ENCODE assay signal across 9 cellular contexts in the genomic region with DNA sequence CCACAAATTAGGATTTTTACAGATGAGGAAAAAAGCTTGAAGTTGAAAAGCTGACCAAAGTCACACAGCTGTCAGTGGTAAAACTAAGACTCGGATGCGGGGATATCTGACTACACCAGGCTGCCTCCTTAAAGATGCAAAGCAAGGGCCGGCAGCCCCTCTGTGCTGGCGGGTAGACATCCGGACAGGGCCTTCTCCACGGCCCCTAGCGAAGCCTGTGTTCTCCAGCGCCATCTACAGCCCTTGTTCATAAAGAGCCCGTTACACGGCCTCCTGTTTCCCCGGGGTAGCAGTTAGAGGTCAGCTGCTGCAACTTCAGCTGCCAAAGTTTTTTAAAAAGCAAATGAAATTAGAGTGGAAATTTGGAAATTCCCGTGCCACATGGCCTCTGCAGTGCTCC.
DNase-seq lines count a peak whose midpoint lies in the region; ATAC-seq and TF ChIP-seq lines count a peak whose summit lies in the region.
"Had no signal": no experiment of that assay in that cellular context is flagged by ENCODE, and none has a peak within 500 bp of the region (broad histone marks: within the 10 kb centered on the region; RNA-seq: fewer than 3 reads in every experiment).

No MANE protein-coding gene starts in this region.

- H3K9me3 ChIP-seq in lower lobe of right lung: no peaks in the 10 kb centered on the region

- no peaks in the 10 kb centered on the region for H3K27me3 ChIP-seq in lower lobe of right lung (ENCODE audit: low read depth)

- H3K4me1 Mint-ChIP-seq in chondrocyte (ENCODE audit: low read depth) (peaks cover 4% of the 10 kb centered on the region), T-cell (no peaks in the 10 kb centered on the region)

- H3K27me3 Mint-ChIP-seq in chondrocyte (ENCODE audit: low read depth) (peaks cover 3% of the 10 kb centered on the region), T-cell (peaks cover 3 to 9% of the 10 kb centered on the region in 2 donors)

- no peaks in the 10 kb centered on the region for H3K36me3 ChIP-seq in lower lobe of right lung

- no peak overlapping the region for H3K27ac Mint-ChIP-seq in chondrocyte (ENCODE audit: unreplicated experiment)
- H3K27ac Mint-ChIP-seq in T-cell: no peak overlapping the region

- peaks cover 2% of the 10 kb centered on the region for H3K9me3 Mint-ChIP-seq in chondrocyte (ENCODE audit: low read depth)
- H3K9me3 Mint-ChIP-seq in T-cell: peaks cover 0 to 3% (median 1%) of the 10 kb centered on the region in 3 donors

- H3K4me3 Mint-ChIP-seq in chondrocyte (ENCODE audit: unreplicated experiment) (no peak overlapping the region), T-cell (no peak overlapping the region)

- peak; percentile 82 for TF ChIP-seq CTCF in chondrocyte (IDR thresholded peaks at IDR 0.05)
- TF ChIP-seq CTCF in lower lobe of right lung (IDR thresholded peaks at IDR 0.05): peak; percentile 50

- POLR2A ChIA-PET in T-cell (lab: Charles Lee): no interaction called here

- CTCF ChIA-PET in T-cell (lab: Charles Lee): no interaction called here

- no peaks in the 10 kb centered on the region for H3K4me1 ChIP-seq in lower lobe of right lung

- DNase-seq in AML-193 (lab: John Stamatoyannopoulos, UW) (peak; percentile 24 to 40), NCI-H446 (lab: John Stamatoyannopoulos, UW) (peak; percentile 87 to 95), chondrocyte (ENCODE audit: low spot score) (no peak), lower lobe of right lung (peak; percentile 43), SKM-1 (lab: John Stamatoyannopoulos, UW; ENCODE audit: unreplicated experiment) (no peak), T-cell (no peak)

- peaks cover 2% of the 10 kb centered on the region for H3K36me3 Mint-ChIP-seq in chondrocyte (ENCODE audit: low read depth)
- H3K36me3 Mint-ChIP-seq in T-cell: no peaks in the 10 kb centered on the region

- ATAC-seq in GM18517 (IDR thresholded peaks at IDR 0.05; ENCODE audit: unreplicated experiment) (peak; percentile 96), HG02852 (IDR thresholded peaks at IDR 0.05; ENCODE audit: unreplicated experiment) (peak; percentile 94), lower lobe of right lung (peak; percentile 66 to 77), T-cell (replicated peaks in 1 of 4) (no peak)

- intact Hi-C loops in lower lobe of right lung (cut with DNase I): no loop called here

- no peak overlapping the region for H3K27ac ChIP-seq in lower lobe of right lung
- H3K27ac ChIP-seq: SK-N-MC had no signal

- no peak overlapping the region for H3K4me3 ChIP-seq in lower lobe of right lung
- H3K4me3 ChIP-seq: SK-N-MC had no signal

Comparison
In these comparisons a context has a peak if more than half of its experiments do, and no peak if none do; other contexts are left out.
1. DNase-seq: peak in AML-193 (2 of 2), NCI-H446 (2 of 2) and lower lobe of right lung (single experiment); none in chondrocyte (single experiment), SKM-1 (single experiment) and T-cell (0 of 34).
2. ATAC-seq: peak in GM18517 (single experiment), HG02852 (single experiment) and lower lobe of right lung (2 of 2); none in T-cell (0 of 4).